In the genomic region with DNA sequence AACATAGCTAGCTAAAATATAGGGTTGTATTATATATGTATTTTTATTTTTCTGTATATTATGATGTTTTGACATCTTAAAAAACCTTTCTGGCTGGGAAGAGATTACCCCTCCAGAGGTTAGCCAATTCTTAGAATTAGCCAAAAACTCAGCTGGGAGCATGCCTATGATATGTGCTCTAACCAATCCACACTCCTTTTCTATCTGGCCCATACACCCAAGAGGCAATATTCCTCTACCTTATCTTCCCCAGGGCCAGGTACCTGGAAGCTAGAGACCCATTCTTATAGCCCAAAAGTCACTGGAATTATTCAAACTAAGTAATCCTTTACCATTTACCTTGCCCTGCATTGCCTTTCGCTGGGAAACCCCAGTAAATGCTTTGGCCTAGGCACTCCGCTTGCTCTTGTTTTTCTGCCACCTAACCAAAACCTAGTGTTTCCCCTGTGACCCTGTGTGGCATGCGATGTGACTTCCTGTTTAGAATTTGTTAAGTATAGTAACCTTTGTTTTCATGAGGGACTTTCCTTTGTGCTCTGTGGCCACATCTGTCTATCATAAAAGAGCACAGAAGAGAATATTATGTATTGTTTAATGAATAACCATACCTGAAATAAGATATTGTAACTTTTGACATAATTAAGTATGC, we compare ENCODE assay signal across 8 cellular contexts. TPM values are rescaled to one million over a fixed set of nuclear protein-coding genes. Genes with fewer than 3 reads are reported as not detected.
DNase-seq lines count a peak whose midpoint lies in the region; ATAC-seq and TF ChIP-seq lines count a peak whose summit lies in the region.

No MANE protein-coding gene starts in this region.

- in situ Hi-C loops in HAP-1 (cut with MboI; ENCODE audit: low sequenced_read_pairs) = no loop called here

- WGBS in aorta, 2 donors = 88 to 89% methylated on average over 3 of the region's 3 CpGs
- 88% methylated on average over 3 of the region's 3 CpGs for WGBS in prostate gland

- no peak overlapping the region for H3K27ac ChIP-seq in ascending aorta
- no peak overlapping the region for H3K27ac ChIP-seq in aorta (ENCODE audit: low read depth in 1 of 2, low read length in 2 of 2)
- no peak overlapping the region for H3K27ac ChIP-seq in prostate gland

- no peak for TF ChIP-seq POLR2A in prostate gland (IDR thresholded peaks at IDR 0.05)

- no peaks in the 10 kb centered on the region for H3K27me3 Mint-ChIP-seq in endothelial cell (ENCODE audit: unreplicated experiment)

- TF ChIP-seq CTCF in endothelial cell (IDR thresholded peaks at IDR 0.05; ENCODE audit: unreplicated experiment) (no peak), ascending aorta (IDR thresholded peaks at IDR 0.05) (no peak), prostate gland (IDR thresholded peaks at IDR 0.05) (no peak)

- peak overlapping the region; percentile 87 for H3K27ac Mint-ChIP-seq in endothelial cell (ENCODE audit: unreplicated experiment)

- H3K36me3 ChIP-seq in HAP-1 (replicated peaks) = no peaks in the 10 kb centered on the region; the same call in 1 of the 2 replicates
- H3K36me3 ChIP-seq in ascending aorta = no peaks in the 10 kb centered on the region
- no peaks in the 10 kb centered on the region for H3K36me3 ChIP-seq in aorta (ENCODE audit: control insufficient read depth in 1 of 2, insufficient read depth in 2 of 2, low read length in 1 of 2)
- no peaks in the 10 kb centered on the region for H3K36me3 ChIP-seq in prostate gland

- H3K9me3 Mint-ChIP-seq in endothelial cell (ENCODE audit: unreplicated experiment) = no peaks in the 10 kb centered on the region

- H3K4me3 Mint-ChIP-seq in endothelial cell (ENCODE audit: unreplicated experiment) = no peak overlapping the region

- DNase-seq in T-helper 22 cell (ENCODE audit: low read depth) (peak; percentile 47), endothelial cell (ENCODE audit: low spot score) (no peak), HAP-1 (ENCODE audit: low spot score in 2 of 2) (no peak), ascending aorta (ENCODE audit: low spot score in 2 of 2) (no peak), aorta (no peak), prostate gland (ENCODE audit: low spot score) (no peak)

- H3K4me1 Mint-ChIP-seq in endothelial cell (ENCODE audit: unreplicated experiment) = peaks cover 9% of the 10 kb centered on the region

- ATAC-seq in GM18520 (IDR thresholded peaks at IDR 0.05; ENCODE audit: unreplicated experiment) (peak; percentile 100), HG02852 (IDR thresholded peaks at IDR 0.05; ENCODE audit: unreplicated experiment) (peak; percentile 98), aorta (ENCODE audit: low FRiP score) (no peak)

- H3K4me3 ChIP-seq in HAP-1 (no peak overlapping the region), ascending aorta (no peak overlapping the region), aorta (ENCODE audit: low read length in 2 of 2) (no peak overlapping the region), prostate gland (no peak overlapping the region)

- no peaks in the 10 kb centered on the region for H3K9me3 ChIP-seq in HAP-1
- H3K9me3 ChIP-seq in ascending aorta = no peaks in the 10 kb centered on the region
- H3K9me3 ChIP-seq in aorta (ENCODE audit: control insufficient read depth, low read length) = no peaks in the 10 kb centered on the region
- H3K9me3 ChIP-seq in prostate gland = no peaks in the 10 kb centered on the region

- no peaks in the 10 kb centered on the region for H3K4me1 ChIP-seq in HAP-1
- H3K4me1 ChIP-seq in ascending aorta = peaks cover 0 to 6% of the 10 kb centered on the region in 2 donors
- H3K4me1 ChIP-seq in aorta (ENCODE audit: control insufficient read depth in 1 of 2, insufficient read depth in 2 of 2, low read length in 2 of 2) = no peaks in the 10 kb centered on the region
- no peaks in the 10 kb centered on the region for H3K4me1 ChIP-seq in prostate gland (replicated peaks)

- H3K27me3 ChIP-seq in HAP-1 (ENCODE audit: low read depth) (no peaks in the 10 kb centered on the region), ascending aorta (no peaks in the 10 kb centered on the region), aorta (ENCODE audit: control insufficient read depth in 1 of 2, insufficient read depth in 2 of 2, low read length in 1 of 2) (no peaks in the 10 kb centered on the region), prostate gland (replicated peaks; ENCODE audit: insufficient read depth) (no peaks in the 10 kb centered on the region)

- H3K36me3 Mint-ChIP-seq in endothelial cell (ENCODE audit: low read depth, unreplicated experiment) = no peaks in the 10 kb centered on the region

- intact Hi-C loops in ascending aorta (cut with DNase I) (no loop called here), aorta (cut with DNase I) (no loop called here), prostate gland (cut with DNase I) (no loop called here)

RNA-seq across cellular contexts. Expression of a gene that starts 37.4 kb away (rescaled TPM):
- total RNA-seq in endothelial cell (ENCODE audit: unreplicated experiment) (55.6 TPM), ascending aorta (28.5 TPM), aorta (10 to 100 TPM; 50.1 to 56.4 TPM), prostate gland (10 to 100 TPM; 37.1 to 43.1 TPM)
- 10 to 100 TPM in 1 of 2 donors, 1 to 10 TPM in 1; 9.5 to 11.0 TPM for polyA plus RNA-seq in aorta
